ENCODE assay signal across 11 cellular contexts in the genomic region with DNA sequence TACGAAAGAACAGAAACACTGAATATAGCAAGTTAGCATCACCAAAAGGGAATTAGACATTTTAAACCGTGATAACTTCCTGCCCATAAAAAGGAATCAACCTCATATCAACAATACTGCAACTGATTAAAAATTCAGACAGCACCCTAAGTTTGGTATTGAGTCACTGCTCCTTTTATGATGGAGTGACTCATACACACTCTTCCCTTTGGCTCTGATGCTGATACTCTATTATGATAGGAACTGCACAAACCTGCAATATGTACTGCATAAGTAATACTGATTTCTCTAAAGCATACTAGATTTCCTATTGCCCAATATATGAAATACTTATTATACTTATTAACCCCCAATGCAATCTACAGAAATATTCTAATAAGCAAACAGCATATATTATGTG.
DNase-seq lines count a peak whose midpoint lies in the region; ATAC-seq and TF ChIP-seq lines count a peak whose summit lies in the region.
"Had no signal": no experiment of that assay in that cellular context is flagged by ENCODE, and none has a peak within 500 bp of the region (broad histone marks: within the 10 kb centered on the region; RNA-seq: fewer than 3 reads in every experiment).

No MANE protein-coding gene starts in this region.

- no peaks in the 10 kb centered on the region for H3K27me3 ChIP-seq in skeletal muscle satellite cell (ENCODE audit: control insufficient read depth, insufficient read depth, low read length)

- no peak for TF ChIP-seq CTCF in activated CD8-positive, alpha-beta T cell treated with anti-CD3 and anti-CD28 coated beads for 36 hours (IDR thresholded peaks at IDR 0.05)
- TF ChIP-seq CTCF in endothelial cell (IDR thresholded peaks at IDR 0.05; ENCODE audit: unreplicated experiment) = no peak

- H3K4me1 ChIP-seq in skeletal muscle satellite cell (ENCODE audit: control insufficient read depth, insufficient read depth, low read length) = peaks cover 44% of the 10 kb centered on the region

- H3K9ac ChIP-seq in skeletal muscle satellite cell (ENCODE audit: low read depth, low read length) = no peak overlapping the region

- DNase-seq in activated CD8-positive, alpha-beta T cell treated with anti-CD3 and anti-CD28 coated beads for 36 hours = no peak
- DNase-seq in activated CD8-positive, alpha-beta T cell treated with anti-CD3 and anti-CD28 coated beads, Interleukin-2, amount 10 ng/mL, durations not matched to agents 7 days and 5 days = no peak
- DNase-seq in RPMI7951 (ENCODE audit: low read depth) (peak; percentile 67), fibroblast of peridontal ligament (ENCODE audit: extremely low read depth) (peak; percentile 73), endothelial cell (ENCODE audit: low spot score) (no peak)
- DNase-seq in stimulated activated CD8-positive, alpha-beta memory T cell treated with anti-CD3 and anti-CD28 coated beads, Interleukin-4, amount 100 ng/mL, for 48 hours = no peak
- DNase-seq: central memory CD4-positive, alpha-beta T cell; nephron progenitor cell had no signal

- H3K27me3 Mint-ChIP-seq in activated CD8-positive, alpha-beta T cell treated with anti-CD3 and anti-CD28 coated beads for 36 hours = no peaks in the 10 kb centered on the region
- H3K27me3 Mint-ChIP-seq in activated CD8-positive, alpha-beta T cell treated with anti-CD3 and anti-CD28 coated beads, Interleukin-2, amount 10 ng/mL, durations not matched to agents 7 days and 5 days (ENCODE audit: low read depth) = peaks cover 8% of the 10 kb centered on the region
- H3K27me3 Mint-ChIP-seq in endothelial cell (ENCODE audit: unreplicated experiment) = peaks cover 7% of the 10 kb centered on the region
- H3K27me3 Mint-ChIP-seq: type B pancreatic cell had no signal

- H3K9me3 ChIP-seq in skeletal muscle satellite cell (replicated peaks; ENCODE audit: low read length) = no peaks in the 10 kb centered on the region

- H3K36me3 Mint-ChIP-seq in activated CD8-positive, alpha-beta T cell treated with anti-CD3 and anti-CD28 coated beads for 36 hours (ENCODE audit: low read depth) = no peaks in the 10 kb centered on the region
- H3K36me3 Mint-ChIP-seq in activated CD8-positive, alpha-beta T cell treated with anti-CD3 and anti-CD28 coated beads, Interleukin-2, amount 10 ng/mL, durations not matched to agents 7 days and 5 days (ENCODE audit: low read depth) = no peaks in the 10 kb centered on the region
- no peaks in the 10 kb centered on the region for H3K36me3 Mint-ChIP-seq in endothelial cell (ENCODE audit: low read depth, unreplicated experiment)

- peak overlapping the region; percentile 26 for H3K4me2 ChIP-seq in skeletal muscle satellite cell (ENCODE audit: low read length)

- no peak overlapping the region for H3K4me3 ChIP-seq in skeletal muscle satellite cell (ENCODE audit: low read length)

- H3K36me3 ChIP-seq in skeletal muscle satellite cell (ENCODE audit: insufficient read depth, low read length) = no peaks in the 10 kb centered on the region

- peaks cover 4% of the 10 kb centered on the region for H3K4me1 Mint-ChIP-seq in activated CD8-positive, alpha-beta T cell treated with anti-CD3 and anti-CD28 coated beads for 36 hours (ENCODE audit: low read depth)
- H3K4me1 Mint-ChIP-seq in activated CD8-positive, alpha-beta T cell treated with anti-CD3 and anti-CD28 coated beads, Interleukin-2, amount 10 ng/mL, durations not matched to agents 7 days and 5 days (ENCODE audit: low read depth) = peaks cover 5% of the 10 kb centered on the region
- peaks cover 44% of the 10 kb centered on the region for H3K4me1 Mint-ChIP-seq in endothelial cell (ENCODE audit: unreplicated experiment)

- CTCF ChIA-PET in activated CD8-positive, alpha-beta T cell treated with anti-CD3 and anti-CD28 coated beads for 36 hours (lab: Charles Lee) = no interaction called here
- CTCF ChIA-PET in activated CD8-positive, alpha-beta T cell treated with anti-CD3 and anti-CD28 coated beads, Interleukin-2, amount 10 ng/mL, durations not matched to agents 7 days and 5 days (lab: Charles Lee) = no interaction called here

- intact Hi-C loops in activated CD8-positive, alpha-beta T cell treated with anti-CD3 and anti-CD28 coated beads for 36 hours (cut with micrococcal nuclease) = no loop called here

- H3K9me3 Mint-ChIP-seq in activated CD8-positive, alpha-beta T cell treated with anti-CD3 and anti-CD28 coated beads for 36 hours = no peaks in the 10 kb centered on the region
- H3K9me3 Mint-ChIP-seq in activated CD8-positive, alpha-beta T cell treated with anti-CD3 and anti-CD28 coated beads, Interleukin-2, amount 10 ng/mL, durations not matched to agents 7 days and 5 days (ENCODE audit: insufficient read depth) = no peaks in the 10 kb centered on the region
- H3K9me3 Mint-ChIP-seq in endothelial cell (ENCODE audit: unreplicated experiment) = no peaks in the 10 kb centered on the region

- no peak overlapping the region for H3K4me3 Mint-ChIP-seq in activated CD8-positive, alpha-beta T cell treated with anti-CD3 and anti-CD28 coated beads for 36 hours
- no peak overlapping the region for H3K4me3 Mint-ChIP-seq in activated CD8-positive, alpha-beta T cell treated with anti-CD3 and anti-CD28 coated beads, Interleukin-2, amount 10 ng/mL, durations not matched to agents 7 days and 5 days
- H3K4me3 Mint-ChIP-seq in endothelial cell (ENCODE audit: unreplicated experiment) = no peak overlapping the region
- H3K4me3 Mint-ChIP-seq: nephron progenitor cell, type B pancreatic cell had no signal

- no peak overlapping the region for H3K27ac Mint-ChIP-seq in activated CD8-positive, alpha-beta T cell treated with anti-CD3 and anti-CD28 coated beads for 36 hours
- no peak overlapping the region for H3K27ac Mint-ChIP-seq in activated CD8-positive, alpha-beta T cell treated with anti-CD3 and anti-CD28 coated beads, Interleukin-2, amount 10 ng/mL, durations not matched to agents 7 days and 5 days
- H3K27ac Mint-ChIP-seq in endothelial cell (ENCODE audit: unreplicated experiment) = no peak overlapping the region
- H3K27ac Mint-ChIP-seq: type B pancreatic cell had no signal

- POLR2A ChIA-PET in activated CD8-positive, alpha-beta T cell treated with anti-CD3 and anti-CD28 coated beads for 36 hours (lab: Charles Lee) = no interaction called here
- POLR2A ChIA-PET in activated CD8-positive, alpha-beta T cell treated with anti-CD3 and anti-CD28 coated beads, Interleukin-2, amount 10 ng/mL, durations not matched to agents 7 days and 5 days (lab: Charles Lee) = no interaction called here

- peak; percentile 79 for ATAC-seq in activated CD8-positive, alpha-beta T cell treated with anti-CD3 and anti-CD28 coated beads for 36 hours
- no peak for ATAC-seq in activated CD8-positive, alpha-beta T cell treated with anti-CD3 and anti-CD28 coated beads, Interleukin-2, amount 10 ng/mL, durations not matched to agents 7 days and 5 days
- ATAC-seq in GM21717 (IDR thresholded peaks at IDR 0.05; ENCODE audit: unreplicated experiment) = no peak

Comparison
In these comparisons a context has a peak if more than half of its experiments do, and no peak if none do; other contexts are left out.
1. DNase-seq: peak in RPMI7951 (single experiment) and fibroblast of peridontal ligament (single experiment); none in activated CD8-positive, alpha-beta T cell treated with anti-CD3 and anti-CD28 coated beads for 36 hours (single experiment), activated CD8-positive, alpha-beta T cell treated with anti-CD3 and anti-CD28 coated beads, Interleukin-2, amount 10 ng/mL, durations not matched to agents 7 days and 5 days (single experiment), stimulated activated CD8-positive, alpha-beta memory T cell treated with anti-CD3 and anti-CD28 coated beads, Interleukin-4, amount 100 ng/mL, for 48 hours (single experiment) and endothelial cell (single experiment).